In genomic region chr6:143427109-143427817, GRCh38 we compare ENCODE assay signal across 8 cellular contexts. TPM values are rescaled to one million over a fixed set of nuclear protein-coding genes. Genes with fewer than 3 reads are reported as not detected.
A peak's percentile ranks its signal among the peaks of the same experiment; 100 is the strongest.
DNase-seq lines count a peak whose midpoint lies in the region; ATAC-seq and TF ChIP-seq lines count a peak whose summit lies in the region.

No MANE protein-coding gene starts in this region.

- no peak overlapping the region for H3K4me3 ChIP-seq in endodermal cell (ENCODE audit: low read length)
- no peak overlapping the region for H3K4me3 ChIP-seq in mucosa of descending colon

- H3K36me3 ChIP-seq in endodermal cell (ENCODE audit: control insufficient read depth, insufficient read depth, low read length) (peaks cover 5% of the 10 kb centered on the region), mucosa of descending colon (ENCODE audit: low read depth) (no peaks in the 10 kb centered on the region)

- TF ChIP-seq CTCF in endodermal cell (conservative IDR thresholded peaks at IDR 0.05) (peak; percentile 99), mucosa of descending colon (IDR thresholded peaks at IDR 0.05) (peak; percentile 78)

- no peaks in the 10 kb centered on the region for H3K4me1 Mint-ChIP-seq in endodermal cell

- H3K27me3 Mint-ChIP-seq in endodermal cell (ENCODE audit: insufficient read depth), result no peaks in the 10 kb centered on the region

- no peaks in the 10 kb centered on the region for H3K4me1 ChIP-seq in endodermal cell (ENCODE audit: control insufficient read depth, insufficient read depth, low read length)
- no peaks in the 10 kb centered on the region for H3K4me1 ChIP-seq in mucosa of descending colon (ENCODE audit: low read depth)

- no peak overlapping the region for H3K27ac Mint-ChIP-seq in endodermal cell

- no peak overlapping the region for H3K4me3 Mint-ChIP-seq in endodermal cell

- no peaks in the 10 kb centered on the region for H3K9me3 Mint-ChIP-seq in endodermal cell

- ATAC-seq in GM19438 (IDR thresholded peaks at IDR 0.05; ENCODE audit: low read depth, unreplicated experiment), result peak; percentile 100
- ATAC-seq in HG03460 (IDR thresholded peaks at IDR 0.05; ENCODE audit: unreplicated experiment), result peak; percentile 100
- peak; percentile 97 for ATAC-seq in mucosa of descending colon

- no peaks in the 10 kb centered on the region for H3K36me3 Mint-ChIP-seq in endodermal cell (ENCODE audit: low read depth)

- H3K9me3 ChIP-seq in endodermal cell (ENCODE audit: control insufficient read depth, low read length) (no peaks in the 10 kb centered on the region), mucosa of descending colon (no peaks in the 10 kb centered on the region)

- in situ Hi-C loops in Caki2 (cut with HindIII; ENCODE audit: low pct_unique_long_range_greater_than_20kb, low sequenced_read_pairs), result no loop called here

- intact Hi-C loops in mucosa of descending colon (cut with DNase I, micrococcal nuclease), result loop anchor here (5.0 to 10.0 kb wide), 2 partner anchors 732 to 735 kb away; no protein-coding TSS in a partner anchor

- WGBS in endodermal cell (ENCODE audit: insufficient coverage in 1 of 2, insufficient read length in 1 of 2), 2 experiments, result 10 to 40% methylated on average over 1 to 4 of the region's 4 CpGs

- H3K27ac ChIP-seq in endodermal cell (ENCODE audit: low read depth, low read length), result no peak overlapping the region

- H3K27me3 ChIP-seq in endodermal cell (ENCODE audit: control insufficient read depth, insufficient read depth, low read length, poor library complexity, severe bottlenecking), result no peaks in the 10 kb centered on the region

- DNase-seq in Caki2 (ENCODE audit: low read depth) (peak; percentile 84), NCI-H748 treated with DMSO at 0.1 percent for 48 hours (lab: John Stamatoyannopoulos, UW) (peak; percentile 25), endodermal cell (peak; percentile 92), mucosa of descending colon (peak; percentile 68 to 79 (median 75))
- peak; percentile 24 to 55 for DNase-seq in activated CD8-positive, alpha-beta memory T cell treated with anti-CD3 and anti-CD28 coated beads for 1 hour (ENCODE audit: extremely low read depth in 1 of 2, low read depth in 1 of 2)
- DNase-seq in stimulated activated CD8-positive, alpha-beta memory T cell treated with anti-CD3 and anti-CD28 coated beads, Interleukin-4, amount 100 ng/mL, for 48 hours, result peak; percentile 79

- no peak overlapping the region for H3K9ac ChIP-seq in endodermal cell (ENCODE audit: extremely low read depth, low read length, poor library complexity, severe bottlenecking)

RNA-seq across cellular contexts. Expression of gene ADAT2, which starts 23.2 kb away (rescaled TPM):
- total RNA-seq in Caki2 (2014; rRNA removed; shearing (Covaris generic); ENCODE audit: low replicate concordance), result 1.6 and 2.4 TPM in 2 replicates
- total RNA-seq in endodermal cell (10 to 100 TPM in 1 of 2 donors, 1 to 10 TPM in 1; 8.7 to 10.6 TPM), mucosa of descending colon (10 to 100 TPM in 1 of 3 donors, 1 to 10 TPM in 2; 5.6 to 13.8 (median 9.0) TPM)
- 10.5 TPM for polyA plus RNA-seq in endodermal cell (2013, experiment 1 of 2)
- 8.4 TPM for polyA plus RNA-seq in endodermal cell (2013, experiment 2 of 2)

RNA-seq across cellular contexts. Expression of gene PEX3, which starts 23.3 kb away (rescaled TPM):
- 8.8 and 25.7 TPM in 2 replicates for total RNA-seq in Caki2 (2014; rRNA removed; shearing (Covaris generic); ENCODE audit: low replicate concordance)
- 10 to 100 TPM in 1 of 2 donors, 1 to 10 TPM in 1; 10.0 to 12.2 TPM for total RNA-seq in endodermal cell
- 13.4 TPM for polyA plus RNA-seq in endodermal cell (2013, experiment 1 of 2)
- 14.4 TPM for polyA plus RNA-seq in endodermal cell (2013, experiment 2 of 2)
- 10 to 100 TPM; 10.0 to 13.6 (median 12.7) TPM for total RNA-seq in mucosa of descending colon

Comparison
In these comparisons a context has a peak if more than half of its experiments do, and no peak if none do; other contexts are left out.
1. DNase-seq: peak in every context shown above with its lines; median percentile 92 in endodermal cell; 84 in Caki2; 79 in stimulated activated CD8-positive, alpha-beta memory T cell treated with anti-CD3 and anti-CD28 coated beads, Interleukin-4, amount 100 ng/mL, for 48 hours; 75 in mucosa of descending colon; 40 in activated CD8-positive, alpha-beta memory T cell treated with anti-CD3 and anti-CD28 coated beads for 1 hour; 25 in NCI-H748 treated with DMSO at 0.1 percent for 48 hours.